In the genomic region with DNA sequence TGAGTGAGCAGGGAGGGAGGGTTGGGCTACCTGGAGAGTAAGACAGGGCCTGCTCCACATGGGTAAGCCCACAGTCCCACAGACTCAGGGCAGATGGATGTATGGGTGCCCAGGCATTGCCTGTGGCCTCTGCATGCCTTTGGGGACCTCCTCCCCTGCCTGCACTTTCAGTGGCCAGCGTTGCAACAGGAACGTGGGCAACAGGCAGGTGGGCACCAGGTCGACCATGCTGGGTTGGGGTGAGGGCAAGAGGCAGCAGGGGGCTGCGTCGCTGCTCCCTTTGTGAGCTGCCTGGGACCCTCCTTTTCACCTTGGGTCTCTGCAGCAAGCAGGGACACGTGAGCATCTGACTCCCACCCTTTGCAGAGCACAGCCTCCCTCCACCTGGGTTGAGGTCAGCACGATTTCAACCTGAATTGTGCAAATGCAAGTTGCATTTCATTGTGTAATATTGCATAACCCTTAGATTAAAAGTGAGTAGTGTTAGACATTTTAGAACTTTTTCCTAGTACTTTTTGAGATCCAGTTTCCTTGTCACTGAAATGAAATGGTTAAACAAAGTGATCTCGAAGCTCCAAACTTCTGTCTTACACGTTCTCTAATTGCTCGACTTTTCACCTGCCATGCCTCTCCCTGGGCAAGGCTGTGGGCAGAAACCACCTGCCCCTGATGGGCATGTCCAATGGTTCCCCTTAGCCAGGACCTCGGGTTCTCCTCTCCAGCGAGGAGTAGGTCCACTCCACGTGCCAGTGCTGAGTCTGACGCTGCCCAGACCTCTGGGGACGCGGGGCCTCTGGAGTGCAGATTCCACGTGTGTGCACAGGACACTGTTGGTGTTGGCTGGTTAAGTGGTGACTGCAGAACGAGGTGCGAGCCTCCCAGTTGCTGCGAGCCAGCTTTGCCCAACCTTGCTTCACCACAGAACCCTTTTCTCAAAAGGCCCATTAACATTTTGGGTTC, we compare ENCODE assay signal across 29 cellular contexts. TPM values are rescaled to one million over a fixed set of nuclear protein-coding genes. Genes with fewer than 3 reads are reported as not detected.
"Had no signal": no experiment of that assay in that cellular context is flagged by ENCODE, and none has a peak within 500 bp of the region (broad histone marks: within the 10 kb centered on the region; RNA-seq: fewer than 3 reads in every experiment).

No MANE protein-coding gene starts in this region.

- H3K9me3 ChIP-seq: SJSA1 had no signal

- H3K27ac ChIP-seq: brain microvascular endothelial cell, cardiac muscle cell, SJSA1 had no signal

- H3K4me3 ChIP-seq: cardiac muscle cell, SJSA1 had no signal

- ATAC-seq: activated CD4-positive, CD25-positive, alpha-beta regulatory T cell treated with anti-CD3 and anti-CD28 coated beads, Interleukin-2, amount 50 U/mL, for 24 hours; activated CD8-positive, alpha-beta T cell treated with anti-CD3 and anti-CD28 coated beads for 36 hours; activated T-cell treated with anti-CD3 and anti-CD28 coated beads, Interleukin-2, amount 50 U/mL, for 72 hours; Panc1; SK-N-SH treated with all-trans-retinoic acid at 6 μM for 48 hours had no signal

- DNase-seq: activated CD4-positive, alpha-beta T cell treated with anti-CD3 and anti-CD28 coated beads for 4 hours; activated CD8-positive, alpha-beta memory T cell treated with anti-CD3 and anti-CD28 coated beads, Interleukin-2, amount 50 U/mL, for 4 hours; activated CD8-positive, alpha-beta T cell treated with anti-CD3 and anti-CD28 coated beads for 36 hours; activated gamma-delta T cell treated with Interleukin-2 at 50 U/mL for 16 hours; activated naive CD4-positive, alpha-beta T cell treated with anti-CD3 and anti-CD28 coated beads, Interleukin-2, amount 10 ng/mL, durations not matched to agents 7 days and 5 days; activated naive CD8-positive, alpha-beta T cell treated with anti-CD3 and anti-CD28 coated beads for 36 hours; activated T-cell treated with anti-CD3 and anti-CD28 coated beads, Interleukin-2, amount 50 U/mL, for 72 hours; brain microvascular endothelial cell; NCI-H1105; NCI-H1436; NCI-H1694 treated with DMSO at 0.1 percent for 48 hours; NCI-H2029 treated with DMSO at 0.1 percent for 48 hours; NCI-H345; NCI-H510A treated with DMSO at 0.1 percent for 48 hours; NCI-H69; NK-92 treated with Interleukin-12 subunit alpha and Interleukin-12 subunit beta, amount 100 ng/mL, for 24 hours; OCI-M1; RPMI8226; SHP77; SW 1271 had no signal

- H3K27me3 ChIP-seq: brain microvascular endothelial cell, cardiac muscle cell, SJSA1 had no signal

- H3K4me1 ChIP-seq: SJSA1 had no signal

RNA-seq across cellular contexts. Expression of a gene that starts 32.9 kb away (rescaled TPM):
- total RNA-seq: activated naive CD8-positive, alpha-beta T cell treated with anti-CD3 and anti-CD28 coated beads for 36 hours; activated T-helper 2 cell treated with anti-CD3 and anti-CD28 coated beads, Interferon-gamma antibody, Interleukin-2, Interleukin-4, amounts not matched to agents 10 μg/mL and 5 μg/mL and 100 μg/mL, durations not matched to agents 14 hours and 24 hours and 36 hours; cardiac muscle cell; MCF 10A; SJSA1; T-helper 1 cell treated with Interleukin-12 subunit alpha and Interleukin-12 subunit beta and Interleukin-4 antibody, amounts not matched to agents 30 ng/mL and 1 ng/mL, for 36 hours had no signal
- polyA plus RNA-seq: adipose tissue, cardiac muscle cell had no signal

RNA-seq across cellular contexts. Expression of a gene that starts 45.4 kb away (rescaled TPM):
- total RNA-seq: SJSA1 had no signal
